Comparison of ENCODE assay signal across 28 cellular contexts in genomic region chr2:187408926-187409325, GRCh38.
"Had no signal": no experiment of that assay in that cellular context is flagged by ENCODE, and none has a peak within 500 bp of the region (broad histone marks: within the 10 kb centered on the region; RNA-seq: fewer than 3 reads in every experiment).

No MANE protein-coding gene starts in this region.

- DNase-seq: activated CD4-positive, alpha-beta memory T cell treated with anti-CD3 and anti-CD28 coated beads for 36 hours; activated CD4-positive, alpha-beta T cell treated with anti-CD3 and anti-CD28 coated beads, Interleukin-2, amount 10 ng/mL, durations not matched to agents 24 days and 14 days; activated CD4-positive, CD25-positive, alpha-beta regulatory T cell treated with anti-CD3 and anti-CD28 coated beads, Interleukin-2, amount 50 U/mL, for 72 hours; activated CD8-positive, alpha-beta memory T cell treated with anti-CD3 and anti-CD28 coated beads, Interleukin-2, amount 50 U/mL, for 4 hours; activated effector memory CD4-positive, alpha-beta T cell treated with anti-CD3 and anti-CD28 coated beads, Interleukin-2, amount 50 U/mL, for 16 hours; activated naive CD4-positive, alpha-beta T cell treated with anti-CD3 and anti-CD28 coated beads for 36 hours; activated naive CD8-positive, alpha-beta T cell treated with anti-CD3 and anti-CD28 coated beads for 36 hours; activated T-cell treated with anti-CD3 and anti-CD28 coated beads, Interleukin-2, amount 50 U/mL, for 1 hour; cerebellar nuclear complex; colonic mucosa; dorsolateral prefrontal cortex; effector memory CD4-positive, alpha-beta T cell; left ventricle myocardium inferior; mucosa of descending colon; right lobe of liver; stimulated activated CD4-positive, alpha-beta T cell treated with anti-CD3 and anti-CD28 coated beads, Interleukin-12 subunit alpha, Interleukin-12 subunit beta, amount 100 ng/mL, for 4 hours; stimulated activated CD4-positive, alpha-beta T cell treated with anti-CD3 and anti-CD28 coated beads, Interleukin-4, amount 100 ng/mL, for 1 hour; stimulated activated naive CD8-positive, alpha-beta T cell treated with anti-CD3 and anti-CD28 coated beads, Interleukin-15, Interleukin-2, amounts not matched to agents 100 U/mL and 50 U/mL, for 24 hours; T-helper 9 cell; testis; transverse colon; WERI-Rb-1 had no signal

- H3K4me3 ChIP-seq: ascending aorta, cardiac muscle cell, colonic mucosa, dorsolateral prefrontal cortex, hepatocyte, left ventricle myocardium inferior, lung, mucosa of descending colon, right lobe of liver, skin epidermis, testis, transverse colon had no signal

- H3K36me3 ChIP-seq: ascending aorta, cardiac muscle cell, colonic mucosa, left ventricle myocardium inferior, right lobe of liver, transverse colon, WERI-Rb-1 had no signal

- H3K9me3 ChIP-seq: colonic mucosa, mucosa of descending colon, right lobe of liver, testis, transverse colon had no signal

- H3K27ac ChIP-seq: ascending aorta, cardiac muscle cell, colonic mucosa, hepatocyte, left ventricle myocardium inferior, right lobe of liver, skin epidermis, testis, transverse colon, WERI-Rb-1 had no signal

- H3K4me1 ChIP-seq: colonic mucosa, right lobe of liver, testis, transverse colon had no signal

- ATAC-seq: mucosa of descending colon; natural killer cell treated with Interleukin-12 subunit alpha and Interleukin-12 subunit beta and Interleukin-15 and Interleukin-18, amount 100 ng/mL, for 72 hours; right lobe of liver; stimulated activated naive CD8-positive, alpha-beta T cell treated with anti-CD3 and anti-CD28 coated beads, Interleukin-15, Interleukin-2, amounts not matched to agents 100 U/mL and 50 U/mL, for 24 hours had no signal

- H3K27me3 ChIP-seq: ascending aorta, cardiac muscle cell, colonic mucosa, dorsolateral prefrontal cortex, hepatocyte, right lobe of liver, testis, transverse colon had no signal
